In the genomic region with DNA sequence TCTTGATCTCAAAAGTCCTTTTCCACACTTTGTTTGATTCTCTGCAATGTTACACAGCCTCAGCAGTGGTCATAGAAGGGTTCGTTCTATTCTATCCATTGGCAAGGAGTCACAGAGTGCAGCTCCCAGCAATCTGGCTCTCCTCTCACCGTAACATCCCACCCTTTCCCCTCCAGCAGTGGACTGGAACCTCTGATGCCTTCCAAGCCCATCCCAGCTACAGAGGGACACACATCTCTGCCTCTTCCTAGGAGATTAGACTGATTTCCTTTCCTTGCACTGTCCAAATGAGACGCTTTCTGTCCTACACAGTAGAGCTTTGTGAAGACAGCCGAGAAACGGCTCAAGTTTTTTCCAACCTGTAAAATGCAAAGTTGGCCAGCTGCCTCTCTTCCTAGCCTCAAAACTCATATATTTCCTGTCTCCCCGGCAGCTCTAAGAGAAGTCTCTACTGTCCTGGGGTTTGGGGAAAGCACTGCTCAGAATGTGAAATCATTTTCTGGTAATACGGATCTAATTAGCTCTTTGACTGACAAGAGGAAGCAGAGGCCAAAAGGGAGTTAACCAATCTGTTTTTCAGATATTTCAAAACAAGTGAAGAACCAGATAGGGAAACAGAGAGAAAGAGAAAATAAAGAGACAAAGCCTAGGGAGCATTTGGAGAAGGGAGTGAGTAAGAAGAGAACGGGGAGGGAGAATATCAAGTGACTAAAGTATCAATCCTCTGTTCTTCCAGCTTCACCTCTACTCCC, we compare ENCODE assay signal across 9 cellular contexts. TPM values are rescaled to one million over a fixed set of nuclear protein-coding genes. Genes with fewer than 3 reads are reported as not detected.
A peak's percentile ranks its signal among the peaks of the same experiment; 100 is the strongest.
DNase-seq lines count a peak whose midpoint lies in the region; TF ChIP-seq lines count a peak whose summit lies in the region.
"Had no signal": no experiment of that assay in that cellular context is flagged by ENCODE, and none has a peak within 500 bp of the region (broad histone marks: within the 10 kb centered on the region; RNA-seq: fewer than 3 reads in every experiment).

No MANE protein-coding gene starts in this region.

- no peaks in the 10 kb centered on the region for H3K27me3 Mint-ChIP-seq in activated T-helper 1 cell treated with anti-CD3 and anti-CD28 coated beads, Interleukin-12 subunit alpha, Interleukin-12 subunit beta, Interleukin-2, Interleukin-4 antibody, amounts not matched to agents 30 ng/mL and 10 ng/mL and 1 ng/mL, durations not matched to agents 14 hours and 24 hours and 36 hours (ENCODE audit: insufficient read depth)

- H3K4me3 ChIP-seq in hepatocyte (no peak overlapping the region), BE2C (ENCODE audit: low read depth, low read length) (no peak overlapping the region; the same call in 1 of the 2 replicates), HAP-1 (no peak overlapping the region)

- H3K79me2 ChIP-seq in hepatocyte: no peaks in the 10 kb centered on the region

- 64% methylated on average over 8 of the region's 8 CpGs for WGBS in hepatocyte (ENCODE audit: low lambda C conversion rate, missing lambda C conversion rate)

- H3K27me3 ChIP-seq in hepatocyte: no peaks in the 10 kb centered on the region
- H3K27me3 ChIP-seq in BE2C: no peaks in the 10 kb centered on the region
- H3K27me3 ChIP-seq in HAP-1 (ENCODE audit: low read depth): no peaks in the 10 kb centered on the region

- H4K20me1 ChIP-seq in hepatocyte (ENCODE audit: insufficient read depth, poor library complexity, severe bottlenecking): no peaks in the 10 kb centered on the region

- peak overlapping the region; percentile 25 for H3K4me2 ChIP-seq in hepatocyte

- peak; percentile 4 for DNase-seq in SKM-1 treated with dmso at 0.1 percent for 144 hours (lab: John Stamatoyannopoulos, UW; ENCODE audit: unreplicated experiment)
- DNase-seq in SKM-1 (lab: John Stamatoyannopoulos, UW; ENCODE audit: unreplicated experiment): no peak
- DNase-seq in activated T-helper 1 cell treated with anti-CD3 and anti-CD28 coated beads, Interleukin-12 subunit alpha, Interleukin-12 subunit beta, Interleukin-2, Interleukin-4 antibody, amounts not matched to agents 30 ng/mL and 10 ng/mL and 1 ng/mL, durations not matched to agents 14 hours and 24 hours and 36 hours (ENCODE audit: low spot score): no peak
- DNase-seq in hepatocyte (ENCODE audit: low spot score): no peak
- peak; percentile 76 for DNase-seq in superior temporal gyrus (ENCODE audit: extremely low spot score)
- no peak for DNase-seq in BE2C
- DNase-seq in cerebellar cortex (ENCODE audit: low spot score): no peak
- DNase-seq in HAP-1 (ENCODE audit: low spot score in 2 of 2): no peak
- DNase-seq: activated effector memory CD4-positive, alpha-beta T cell treated with Interleukin-2 at 50 U/mL for 16 hours had no signal

- H3K4me1 ChIP-seq in hepatocyte (ENCODE audit: insufficient read depth): peaks cover 4% of the 10 kb centered on the region
- H3K4me1 ChIP-seq in BE2C: peaks cover 6% of the 10 kb centered on the region
- peaks cover 23% of the 10 kb centered on the region for H3K4me1 ChIP-seq in HAP-1

- H3K27ac Mint-ChIP-seq in activated T-helper 1 cell treated with anti-CD3 and anti-CD28 coated beads, Interleukin-12 subunit alpha, Interleukin-12 subunit beta, Interleukin-2, Interleukin-4 antibody, amounts not matched to agents 30 ng/mL and 10 ng/mL and 1 ng/mL, durations not matched to agents 14 hours and 24 hours and 36 hours: peak overlapping the region; percentile 78

- H3K9me3 ChIP-seq in hepatocyte (ENCODE audit: low read depth) (no peaks in the 10 kb centered on the region), BE2C (no peaks in the 10 kb centered on the region), HAP-1 (no peaks in the 10 kb centered on the region)

- no peaks in the 10 kb centered on the region for H3K36me3 ChIP-seq in hepatocyte (replicated peaks; ENCODE audit: insufficient read depth, low read depth)
- H3K36me3 ChIP-seq in BE2C: no peaks in the 10 kb centered on the region
- H3K36me3 ChIP-seq in HAP-1 (replicated peaks): no peaks in the 10 kb centered on the region

- H3K4me1 Mint-ChIP-seq in activated T-helper 1 cell treated with anti-CD3 and anti-CD28 coated beads, Interleukin-12 subunit alpha, Interleukin-12 subunit beta, Interleukin-2, Interleukin-4 antibody, amounts not matched to agents 30 ng/mL and 10 ng/mL and 1 ng/mL, durations not matched to agents 14 hours and 24 hours and 36 hours (ENCODE audit: low read depth): peaks cover 56% of the 10 kb centered on the region

- TF ChIP-seq CTCF in hepatocyte (IDR thresholded peaks at IDR 0.05; ENCODE audit: poor library complexity) (no peak), BE2C (IDR thresholded peaks at IDR 0.05; ENCODE audit: low read depth, low read length) (no peak)

- H3K27ac ChIP-seq in hepatocyte: no peak overlapping the region

- no peak overlapping the region for H2AFZ ChIP-seq in hepatocyte

- H3K4me3 Mint-ChIP-seq in activated T-helper 1 cell treated with anti-CD3 and anti-CD28 coated beads, Interleukin-12 subunit alpha, Interleukin-12 subunit beta, Interleukin-2, Interleukin-4 antibody, amounts not matched to agents 30 ng/mL and 10 ng/mL and 1 ng/mL, durations not matched to agents 14 hours and 24 hours and 36 hours: peak overlapping the region; percentile 69

- in situ Hi-C loops in HAP-1 (cut with MboI; ENCODE audit: low sequenced_read_pairs): no loop called here

- H3K9me3 Mint-ChIP-seq in activated T-helper 1 cell treated with anti-CD3 and anti-CD28 coated beads, Interleukin-12 subunit alpha, Interleukin-12 subunit beta, Interleukin-2, Interleukin-4 antibody, amounts not matched to agents 30 ng/mL and 10 ng/mL and 1 ng/mL, durations not matched to agents 14 hours and 24 hours and 36 hours: no peaks in the 10 kb centered on the region

- intact Hi-C loops in activated T-helper 1 cell treated with anti-CD3 and anti-CD28 coated beads, Interleukin-12 subunit alpha, Interleukin-12 subunit beta, Interleukin-2, Interleukin-4 antibody, amounts not matched to agents 30 ng/mL and 10 ng/mL and 1 ng/mL, durations not matched to agents 14 hours and 24 hours and 36 hours (cut with micrococcal nuclease): loop anchor here (1.0 kb wide), 1 partner anchor 23 kb away; no protein-coding TSS in a partner anchor

- H3K9me2 ChIP-seq in hepatocyte (replicated peaks; ENCODE audit: insufficient read depth): no peaks in the 10 kb centered on the region

- peaks cover 1% of the 10 kb centered on the region for H3K36me3 Mint-ChIP-seq in activated T-helper 1 cell treated with anti-CD3 and anti-CD28 coated beads, Interleukin-12 subunit alpha, Interleukin-12 subunit beta, Interleukin-2, Interleukin-4 antibody, amounts not matched to agents 30 ng/mL and 10 ng/mL and 1 ng/mL, durations not matched to agents 14 hours and 24 hours and 36 hours (ENCODE audit: low read depth)

RNA-seq across cellular contexts. Expression of gene NINJ2, which starts 0.5 kb away (rescaled TPM):
- total RNA-seq in activated T-helper 1 cell treated with anti-CD3 and anti-CD28 coated beads, Interleukin-12 subunit alpha, Interleukin-12 subunit beta, Interleukin-2, Interleukin-4 antibody, amounts not matched to agents 30 ng/mL and 10 ng/mL and 1 ng/mL, durations not matched to agents 14 hours and 24 hours and 36 hours: 4.8 and 6.8 TPM in 2 replicates
- 0.70 and 0.92 TPM in 2 replicates for total RNA-seq in hepatocyte
- 2.1 and 3.9 TPM in 2 replicates for polyA plus RNA-seq in hepatocyte
- polyA plus RNA-seq in BE2C (2012; ENCODE audit: insufficient read depth, insufficient read length, low read depth): 3.1 TPM

Comparison
In these comparisons a context has a peak if more than half of its experiments do, and no peak if none do; other contexts are left out.
1. DNase-seq: peak in SKM-1 treated with dmso at 0.1 percent for 144 hours (single experiment) and superior temporal gyrus (single experiment); none in SKM-1 (single experiment), activated T-helper 1 cell treated with anti-CD3 and anti-CD28 coated beads, Interleukin-12 subunit alpha, Interleukin-12 subunit beta, Interleukin-2, Interleukin-4 antibody, amounts not matched to agents 30 ng/mL and 10 ng/mL and 1 ng/mL, durations not matched to agents 14 hours and 24 hours and 36 hours (single experiment), hepatocyte (single experiment), BE2C (single experiment), cerebellar cortex (single experiment) and HAP-1 (0 of 2).